Comparison of ENCODE assay signal across 9 cellular contexts in genomic region chr20:58192567-58192966, GRCh38. TPM values are rescaled to one million over a fixed set of nuclear protein-coding genes. Genes with fewer than 3 reads are reported as not detected.
A peak's percentile ranks its signal among the peaks of the same experiment; 100 is the strongest.
DNase-seq lines count a peak whose midpoint lies in the region; ATAC-seq and TF ChIP-seq lines count a peak whose summit lies in the region.
"Had no signal": no experiment of that assay in that cellular context is flagged by ENCODE, and none has a peak within 500 bp of the region (broad histone marks: within the 10 kb centered on the region; RNA-seq: fewer than 3 reads in every experiment).

No MANE protein-coding gene starts in this region.

- H3K27ac ChIP-seq in RWPE1 (no peak overlapping the region), smooth muscle cell (ENCODE audit: low read depth) (no peak overlapping the region)

- no peaks in the 10 kb centered on the region for H3K79me2 ChIP-seq in smooth muscle cell (ENCODE audit: low read depth)

- H4K20me1 ChIP-seq in smooth muscle cell (ENCODE audit: low read depth), result no peaks in the 10 kb centered on the region

- H3F3A ChIP-seq in smooth muscle cell (ENCODE audit: low read depth), result no peaks in the 10 kb centered on the region

- no peak overlapping the region for H3K4me2 ChIP-seq in smooth muscle cell

- H3K4me3 ChIP-seq in cardiac fibroblast (replicated peaks in 1 of 2; ENCODE audit: low read depth in 2 of 2, low read length in 2 of 2), result no peak overlapping the region
- H3K4me3 ChIP-seq in smooth muscle cell, result no peak overlapping the region

- WGBS in smooth muscle cell (ENCODE audit: low lambda C conversion rate), result 44% methylated on average over 5 of the region's 5 CpGs

- peak; percentile 60 for DNase-seq in GM10248 (ENCODE audit: extremely low spot score)
- no peak for DNase-seq in RWPE1 (ENCODE audit: low spot score)
- DNase-seq in cardiac fibroblast (ENCODE audit: low read depth in 2 of 2), result no peak
- no peak for DNase-seq in smooth muscle cell (lab: John Stamatoyannopoulos, UW; ENCODE audit: unreplicated experiment)
- DNase-seq in cerebellar cortex (ENCODE audit: low spot score), result no peak
- no peak for DNase-seq in globus pallidus (ENCODE audit: low spot score)
- DNase-seq: midbrain had no signal

- H3K4me1 ChIP-seq in smooth muscle cell (ENCODE audit: low read depth), result no peaks in the 10 kb centered on the region

- TF ChIP-seq CTCF in GM10248 (IDR thresholded peaks at IDR 0.05; ENCODE audit: control extremely low read depth, extremely low read depth, low read depth, missing control alignments), result peak; percentile 77
- TF ChIP-seq CTCF in RWPE1 (conservative IDR thresholded peaks at IDR 0.05; ENCODE audit: low read depth), result peak; percentile 63
- peak; percentile 78 for TF ChIP-seq CTCF in cardiac fibroblast (IDR thresholded peaks at IDR 0.05; ENCODE audit: low read depth, low read length)
- TF ChIP-seq CTCF in smooth muscle cell (IDR thresholded peaks at IDR 0.05; ENCODE audit: borderline replicate concordance, insufficient read depth, poor library complexity, severe bottlenecking), result peak; percentile 58

- CTCF ChIA-PET in GM10248 (lab: Yijun Ruan, JAX) (interaction anchor here (1.1 to 8.1 kb wide), 7 partner anchors 12 to 597 kb away, joined by 3 to 79 read pairs (median 6); no protein-coding TSS in a partner anchor), RWPE1 (lab: Yijun Ruan, JAX) (interaction anchor here (0.6 to 1.2 kb wide), 4 partner anchors 10 to 481 kb away, joined by 3 to 6 read pairs (median 4); no protein-coding TSS in a partner anchor)

- H3K9ac ChIP-seq in smooth muscle cell (ENCODE audit: low read depth), result no peak overlapping the region

- POLR2A ChIA-PET in GM10248 (lab: Yijun Ruan, JAX) (no interaction called here), RWPE1 (lab: Yijun Ruan, JAX; ENCODE audit: low non-redundant PET) (no interaction called here)

- peaks cover 3% of the 10 kb centered on the region for H3K27me3 ChIP-seq in smooth muscle cell (ENCODE audit: low read depth)

- no peak overlapping the region for H2AFZ ChIP-seq in smooth muscle cell (ENCODE audit: low read depth)

- H3K9me3 ChIP-seq in smooth muscle cell (replicated peaks; ENCODE audit: low read depth), result no peaks in the 10 kb centered on the region

- ATAC-seq in GM19455 (IDR thresholded peaks at IDR 0.05; ENCODE audit: unreplicated experiment), result no peak
- no peak for ATAC-seq in HG02642 (IDR thresholded peaks at IDR 0.05; ENCODE audit: poor library complexity, unreplicated experiment)

- no peaks in the 10 kb centered on the region for H3K36me3 ChIP-seq in smooth muscle cell (ENCODE audit: low read depth)

RNA-seq across cellular contexts. Expression of gene ANKRD60, which starts 35.9 kb away (rescaled TPM):
- total RNA-seq in smooth muscle cell, result not detected in 2 replicates
- polyA plus RNA-seq in smooth muscle cell, result not detected in 2 replicates
